9 cellular contexts compared by ENCODE assay signal in the genomic region with DNA sequence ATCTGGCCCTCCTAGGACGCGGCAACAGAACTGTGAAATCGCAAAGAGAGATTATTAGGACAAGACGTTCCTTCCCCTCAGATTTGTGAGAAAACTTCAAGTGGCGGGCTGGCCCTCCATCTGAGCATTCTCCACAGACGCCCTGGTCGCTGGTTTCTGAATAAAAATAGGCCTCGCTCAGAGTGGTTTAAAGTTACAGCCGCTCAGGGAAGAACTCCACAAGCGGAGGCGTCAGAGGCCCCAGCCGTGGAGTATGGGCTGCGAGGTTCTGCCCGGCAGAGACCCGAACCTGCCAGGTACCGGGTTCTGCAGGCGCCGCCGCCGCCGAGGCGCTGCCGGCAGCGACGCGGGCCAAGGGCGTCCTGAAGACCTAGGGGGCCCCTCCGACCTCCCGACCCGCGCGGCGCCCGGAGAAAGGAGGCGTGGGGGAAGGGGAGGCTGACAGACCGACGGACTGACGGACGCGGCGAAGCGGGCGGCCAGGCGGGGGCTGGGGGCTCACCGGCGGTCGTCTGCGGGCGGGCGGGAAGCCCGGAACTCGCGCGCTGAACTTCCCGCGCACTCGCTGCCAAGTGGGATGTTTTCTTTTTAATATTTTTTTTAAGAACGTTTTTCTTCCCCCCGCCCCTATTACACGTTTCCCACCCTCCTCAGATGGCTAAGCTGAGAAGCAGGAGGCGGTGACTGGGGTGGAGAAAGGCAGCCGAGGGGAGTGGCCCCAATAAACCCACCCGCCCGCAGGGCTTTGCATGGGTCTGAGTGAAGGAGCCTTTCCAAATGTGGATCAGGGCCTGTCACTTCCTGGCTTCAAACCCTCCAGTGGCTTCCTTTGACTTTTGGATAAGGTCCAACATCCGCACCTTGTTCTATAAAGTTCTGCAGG. TPM values are rescaled to one million over a fixed set of nuclear protein-coding genes. Genes with fewer than 3 reads are reported as not detected.
DNase-seq lines count a peak whose midpoint lies in the region; TF ChIP-seq lines count a peak whose summit lies in the region.
"Had no signal": no experiment of that assay in that cellular context is flagged by ENCODE, and none has a peak within 500 bp of the region (broad histone marks: within the 10 kb centered on the region; RNA-seq: fewer than 3 reads in every experiment).

TSS of gene PABPC4L (minus strand) at position 574 of the 883 bp plus-strand sequence. CDS start 770 bp downstream, outside the sequence.

- H3K9me3 ChIP-seq in iPS-20b (ENCODE audit: insufficient read depth, low read depth, low read length) (peaks cover 9% of the 10 kb centered on the region), suprapubic skin (no peaks in the 10 kb centered on the region)

- 4% methylated on average over 22 of the region's 65 CpGs for WGBS in suprapubic skin

- TF ChIP-seq CTCF in astrocyte of the spinal cord (IDR thresholded peaks at IDR 0.05; ENCODE audit: low read depth, low read length) (no peak), suprapubic skin (IDR thresholded peaks at IDR 0.05) (no peak)

- H3K27me3 ChIP-seq in iPS-20b (ENCODE audit: insufficient read depth, low read length) (peaks cover 11% of the 10 kb centered on the region; the same call in 1 of the 2 replicates), suprapubic skin (no peaks in the 10 kb centered on the region)

- peak within 1 kb of the TSS; percentile 46 for H3K4me3 ChIP-seq in astrocyte of the spinal cord (ENCODE audit: low read depth, low read length)
- peak within 1 kb of the TSS; percentile 59; the same call in 1 of the 2 replicates for H3K4me3 ChIP-seq in iPS-20b (ENCODE audit: low read length)
- peak within 1 kb of the TSS; percentile 65 for H3K4me3 ChIP-seq in suprapubic skin

- DNase-seq in HuH-7.5 (ENCODE audit: low spot score) (peak; percentile 45), astrocyte of the spinal cord (ENCODE audit: low read depth, low spot score) (peak; percentile 77), suprapubic skin (ENCODE audit: low spot score in 2 of 2) (peak in 1 of 2 donors; percentile 56), DMS114 treated with DMSO at 0.1 percent for 48 hours (lab: John Stamatoyannopoulos, UW; ENCODE audit: unreplicated experiment) (no peak), activated gamma-delta T cell treated with Interleukin-2 at 50 U/mL for 16 hours (no peak), GM19238 (ENCODE audit: insufficient read length, low spot score) (no peak)
- DNase-seq in NK-92 treated with Interleukin-12 subunit alpha and Interleukin-12 subunit beta, amount 100 ng/mL, for 24 hours (lab: John Stamatoyannopoulos, UW), result no peak
- DNase-seq: naive B cell had no signal

- H3K27ac ChIP-seq in iPS-20b (ENCODE audit: low read length) (no peak within 1 kb of the TSS), suprapubic skin (peak within 1 kb of the TSS; percentile 55)

- H3K36me3 ChIP-seq in iPS-20b (ENCODE audit: insufficient read depth, low read depth, low read length) (no peaks in the 10 kb centered on the region), suprapubic skin (no peaks in the 10 kb centered on the region)

- no peak for TF ChIP-seq EP300 in suprapubic skin (IDR thresholded peaks at IDR 0.05)

- H3K4me1 ChIP-seq in iPS-20b (ENCODE audit: insufficient read depth, low read length), result peaks cover 4% of the 10 kb centered on the region; the same call in 1 of the 2 replicates
- H3K4me1 ChIP-seq in suprapubic skin, result peaks cover 14% of the 10 kb centered on the region

- peak within 1 kb of the TSS; percentile 63; the same call in 1 of the 2 replicates for H3K9ac ChIP-seq in iPS-20b (ENCODE audit: low read depth, low read length)

- TF ChIP-seq POLR2A in suprapubic skin (IDR thresholded peaks at IDR 0.05), result no peak

- in situ Hi-C loops in astrocyte of the spinal cord (cut with HindIII; ENCODE audit: low sequenced_read_pairs), result no loop called here

RNA-seq across cellular contexts. Expression of gene PABPC4L, which starts in this region (rescaled TPM):
- total RNA-seq in suprapubic skin, result under 1 TPM; 0.17 to 0.48 (median 0.29) TPM

Comparison
In these comparisons a context has a peak if more than half of its experiments do, and no peak if none do; other contexts are left out.
1. DNase-seq: peak in HuH-7.5 (single experiment) and astrocyte of the spinal cord (single experiment); none in DMS114 treated with DMSO at 0.1 percent for 48 hours (single experiment), NK-92 treated with Interleukin-12 subunit alpha and Interleukin-12 subunit beta, amount 100 ng/mL, for 24 hours (single experiment), activated gamma-delta T cell treated with Interleukin-2 at 50 U/mL for 16 hours (single experiment) and GM19238 (single experiment).
2. Peak in every context shown above with its lines, with median percentiles within 50 percentile points of each other: H3K4me3 ChIP-seq.